1 cellular context compared by ENCODE assay signal in genomic region chr17:58388302-58389190, GRCh38.
TF ChIP-seq lines count a peak whose summit lies in the region.

No MANE protein-coding gene starts in this region.

TF ChIP-seq in HEK293, 187 proteins besides CTCF, POLR2A, EP300 and RAD21 (continued from another document):
- TF ChIP-seq, protein P1, sequence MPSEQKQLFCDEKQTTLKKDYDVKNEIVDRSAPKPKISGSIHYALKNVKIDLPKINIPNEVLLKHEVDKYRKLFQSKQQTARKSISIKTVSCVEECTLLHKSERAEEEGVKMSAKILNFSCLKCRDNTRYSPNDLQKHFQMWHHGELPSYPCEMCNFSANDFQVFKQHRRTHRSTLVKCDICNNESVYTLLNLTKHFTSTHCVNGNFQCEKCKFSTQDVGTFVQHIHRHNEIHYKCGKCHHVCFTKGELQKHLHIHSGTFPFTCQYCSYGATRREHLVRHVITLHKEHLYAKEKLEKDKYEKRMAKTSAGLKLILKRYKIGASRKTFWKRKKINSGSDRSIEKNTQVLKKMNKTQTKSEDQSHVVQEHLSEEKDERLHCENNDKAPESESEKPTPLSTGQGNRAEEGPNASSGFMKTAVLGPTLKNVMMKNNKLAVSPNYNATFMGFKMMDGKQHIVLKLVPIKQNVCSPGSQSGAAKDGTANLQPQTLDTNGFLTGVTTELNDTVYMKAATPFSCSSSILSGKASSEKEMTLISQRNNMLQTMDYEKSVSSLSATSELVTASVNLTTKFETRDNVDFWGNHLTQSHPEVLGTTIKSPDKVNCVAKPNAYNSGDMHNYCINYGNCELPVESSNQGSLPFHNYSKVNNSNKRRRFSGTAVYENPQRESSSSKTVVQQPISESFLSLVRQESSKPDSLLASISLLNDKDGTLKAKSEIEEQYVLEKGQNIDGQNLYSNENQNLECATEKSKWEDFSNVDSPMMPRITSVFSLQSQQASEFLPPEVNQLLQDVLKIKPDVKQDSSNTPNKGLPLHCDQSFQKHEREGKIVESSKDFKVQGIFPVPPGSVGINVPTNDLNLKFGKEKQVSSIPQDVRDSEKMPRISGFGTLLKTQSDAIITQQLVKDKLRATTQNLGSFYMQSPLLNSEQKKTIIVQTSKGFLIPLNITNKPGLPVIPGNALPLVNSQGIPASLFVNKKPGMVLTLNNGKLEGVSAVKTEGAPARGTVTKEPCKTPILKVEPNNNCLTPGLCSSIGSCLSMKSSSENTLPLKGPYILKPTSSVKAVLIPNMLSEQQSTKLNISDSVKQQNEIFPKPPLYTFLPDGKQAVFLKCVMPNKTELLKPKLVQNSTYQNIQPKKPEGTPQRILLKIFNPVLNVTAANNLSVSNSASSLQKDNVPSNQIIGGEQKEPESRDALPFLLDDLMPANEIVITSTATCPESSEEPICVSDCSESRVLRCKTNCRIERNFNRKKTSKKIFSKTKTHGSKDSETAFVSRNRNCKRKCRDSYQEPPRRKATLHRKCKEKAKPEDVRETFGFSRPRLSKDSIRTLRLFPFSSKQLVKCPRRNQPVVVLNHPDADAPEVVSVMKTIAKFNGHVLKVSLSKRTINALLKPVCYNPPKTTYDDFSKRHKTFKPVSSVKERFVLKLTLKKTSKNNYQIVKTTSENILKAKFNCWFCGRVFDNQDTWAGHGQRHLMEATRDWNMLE (tag by site-specific recombination; conservative IDR thresholded peaks at IDR 0.05; ENCODE audit: low read depth), result no peak
- no peak for TF ChIP-seq KLF17 (tag by site-specific recombination; IDR thresholded peaks at IDR 0.05)
- TF ChIP-seq ZNF843 (tag by site-specific recombination; IDR thresholded peaks at IDR 0.05), result 0 out of 2 replicates have a peak, but pooled peaks have one; percentile 13
- no peak for TF ChIP-seq TSHZ1 (tag by site-specific recombination; IDR thresholded peaks at IDR 0.05; ENCODE audit: borderline replicate concordance)
- peak; percentile 60; the same call in 1 of the 2 replicates for TF ChIP-seq PRDM6 (tag by site-specific recombination; IDR thresholded peaks at IDR 0.05)
- no peak for TF ChIP-seq ZNF138 (tag by site-specific recombination; IDR thresholded peaks at IDR 0.05; ENCODE audit: borderline replicate concordance)
- no peak for TF ChIP-seq ZNF175 (tag by site-specific recombination; IDR thresholded peaks at IDR 0.05)
- no peak for TF ChIP-seq HOXD13 (CRISPR knock-in tag; IDR thresholded peaks at IDR 0.05; ENCODE audit: borderline replicate concordance)
- no peak for TF ChIP-seq ZSCAN23 (tag by site-specific recombination; IDR thresholded peaks at IDR 0.05)
- no peak for TF ChIP-seq ZNF707 (tag by site-specific recombination; IDR thresholded peaks at IDR 0.05)
- TF ChIP-seq ZNF16 (tag by site-specific recombination; IDR thresholded peaks at IDR 0.05; ENCODE audit: low read depth), result no peak
- no peak for TF ChIP-seq KLF7 (tag by site-specific recombination; IDR thresholded peaks at IDR 0.05; ENCODE audit: borderline replicate concordance)
- TF ChIP-seq GLIS1 (tag by site-specific recombination; IDR thresholded peaks at IDR 0.05), result no peak
- no peak for TF ChIP-seq ZNF488 (tag by site-specific recombination; IDR thresholded peaks at IDR 0.05)
- no peak for TF ChIP-seq ZNF660 (tag by site-specific recombination; IDR thresholded peaks at IDR 0.05)
- TF ChIP-seq ZNF274 (IDR thresholded peaks at IDR 0.05; ENCODE audit: low read length), result no peak
- no peak for TF ChIP-seq ZNF274 (tag by site-specific recombination; IDR thresholded peaks at IDR 0.05; ENCODE audit: borderline replicate concordance)
- TF ChIP-seq MEIS1 (CRISPR knock-in tag; IDR thresholded peaks at IDR 0.05; ENCODE audit: borderline replicate concordance), result 0 out of 2 replicates have a peak, but pooled peaks have one; percentile 34
- TF ChIP-seq, protein P2, sequence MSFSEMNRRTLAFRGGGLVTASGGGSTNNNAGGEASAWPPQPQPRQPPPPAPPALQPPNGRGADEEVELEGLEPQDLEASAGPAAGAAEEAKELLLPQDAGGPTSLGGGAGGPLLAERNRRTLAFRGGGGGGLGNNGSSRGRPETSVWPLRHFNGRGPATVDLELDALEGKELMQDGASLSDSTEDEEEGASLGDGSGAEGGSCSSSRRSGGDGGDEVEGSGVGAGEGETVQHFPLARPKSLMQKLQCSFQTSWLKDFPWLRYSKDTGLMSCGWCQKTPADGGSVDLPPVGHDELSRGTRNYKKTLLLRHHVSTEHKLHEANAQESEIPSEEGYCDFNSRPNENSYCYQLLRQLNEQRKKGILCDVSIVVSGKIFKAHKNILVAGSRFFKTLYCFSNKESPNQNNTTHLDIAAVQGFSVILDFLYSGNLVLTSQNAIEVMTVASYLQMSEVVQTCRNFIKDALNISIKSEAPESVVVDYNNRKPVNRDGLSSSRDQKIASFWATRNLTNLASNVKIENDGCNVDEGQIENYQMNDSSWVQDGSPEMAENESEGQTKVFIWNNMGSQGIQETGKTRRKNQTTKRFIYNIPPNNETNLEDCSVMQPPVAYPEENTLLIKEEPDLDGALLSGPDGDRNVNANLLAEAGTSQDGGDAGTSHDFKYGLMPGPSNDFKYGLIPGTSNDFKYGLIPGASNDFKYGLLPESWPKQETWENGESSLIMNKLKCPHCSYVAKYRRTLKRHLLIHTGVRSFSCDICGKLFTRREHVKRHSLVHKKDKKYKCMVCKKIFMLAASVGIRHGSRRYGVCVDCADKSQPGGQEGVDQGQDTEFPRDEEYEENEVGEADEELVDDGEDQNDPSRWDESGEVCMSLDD (tag by site-specific recombination; IDR thresholded peaks at IDR 0.05), result no peak
- TF ChIP-seq ZNF404 (tag by site-specific recombination; IDR thresholded peaks at IDR 0.05), result no peak
